20 cellular contexts compared by ENCODE assay signal in the genomic region with DNA sequence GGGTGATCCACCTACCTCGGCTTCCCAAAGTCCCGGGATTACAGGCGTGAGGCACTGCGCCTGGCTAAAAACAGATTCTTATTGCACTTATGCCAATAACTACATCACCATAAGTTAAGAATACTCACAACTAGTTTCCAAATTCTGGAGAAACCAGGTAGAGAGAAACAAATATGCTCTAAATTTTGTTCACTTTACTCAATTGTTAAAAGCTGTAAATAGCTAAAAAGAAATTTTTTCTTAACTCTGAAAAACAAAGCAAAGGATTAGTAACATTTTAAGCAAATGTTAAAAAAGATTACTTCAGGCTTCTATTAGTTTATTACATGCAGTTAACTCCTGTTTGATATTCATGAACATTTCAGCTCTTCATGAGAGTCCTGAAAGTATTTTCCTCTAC. TPM values are rescaled to one million over a fixed set of nuclear protein-coding genes. Genes with fewer than 3 reads are reported as not detected.
A peak's percentile ranks its signal among the peaks of the same experiment; 100 is the strongest.
DNase-seq lines count a peak whose midpoint lies in the region; ATAC-seq, FAIRE-seq and TF ChIP-seq lines count a peak whose summit lies in the region.
"Had no signal": no experiment of that assay in that cellular context is flagged by ENCODE, and none has a peak within 500 bp of the region (broad histone marks: within the 10 kb centered on the region; RNA-seq: fewer than 3 reads in every experiment).

No MANE protein-coding gene starts in this region.

- H3K4me1 ChIP-seq in HEK293 (ENCODE audit: control insufficient read depth, insufficient read depth, low read length) (no peaks in the 10 kb centered on the region), K562 (replicated peaks in 1 of 2; ENCODE audit: control insufficient read depth in 2 of 2, insufficient read depth in 2 of 2, low read length in 2 of 2) (no peaks in the 10 kb centered on the region; a peak in 1 of 5 replicates), psoas muscle (no peaks in the 10 kb centered on the region)

- TF ChIP-seq EP300 in K562 (IDR thresholded peaks at IDR 0.05; ENCODE audit: low read length) = no peak

- intact Hi-C loops in K562 (cut with micrococcal nuclease) = no loop called here
- intact Hi-C loops in psoas muscle (cut with DNase I) = no loop called here

- H3K79me2 ChIP-seq in K562 (ENCODE audit: control insufficient read depth, insufficient read depth, low read length) = no peaks in the 10 kb centered on the region

- H4K20me1 ChIP-seq in K562 (replicated peaks; ENCODE audit: control insufficient read depth, insufficient read depth, low read length) = no peaks in the 10 kb centered on the region

- CTCF ChIA-PET in HEK293 (lab: Yijun Ruan, JAX) (no interaction called here), K562 (lab: Yijun Ruan, JAX; ENCODE audit: low intra/inter-chr PET ratio) (no interaction called here)

- H3K9ac ChIP-seq in K562 (ENCODE audit: insufficient read depth in 1 of 2, low read depth in 2 of 2, low read length in 2 of 2) = no peak overlapping the region

- no peak overlapping the region for H3K4me2 ChIP-seq in K562 (ENCODE audit: insufficient read depth, low read length)
- H3K4me2 ChIP-seq: GM23338 had no signal

- no peaks in the 10 kb centered on the region for H3K36me3 ChIP-seq in HEK293 (ENCODE audit: control insufficient read depth in 2 of 2, insufficient read depth in 1 of 2, low read length in 2 of 2)
- H3K36me3 ChIP-seq in K562 (ENCODE audit: control insufficient read depth, insufficient read depth, low read length) = no peaks in the 10 kb centered on the region
- H3K36me3 ChIP-seq in psoas muscle (ENCODE audit: insufficient read depth in 1 of 2, low read depth in 1 of 2) = no peaks in the 10 kb centered on the region

- H3K27me3 ChIP-seq in K562 (ENCODE audit: control insufficient read depth in 2 of 2, insufficient read depth in 2 of 2, low read length in 2 of 2) = no peaks in the 10 kb centered on the region
- H3K27me3 ChIP-seq in psoas muscle (ENCODE audit: insufficient read depth in 3 of 3, low read length in 2 of 3) = no peaks in the 10 kb centered on the region

- POLR2A ChIA-PET in HEK293 (lab: Yijun Ruan, JAX) = no interaction called here
- POLR2A ChIA-PET in K562 (lab: Yijun Ruan, JAX) = interaction anchor here (2.4 kb wide), 1 partner anchor 11 kb away, joined by 13 read pairs; no protein-coding TSS in a partner anchor

- TF ChIP-seq CTCF in HEK293 (tag by site-specific recombination; IDR thresholded peaks at IDR 0.05) = no peak
- TF ChIP-seq CTCF in K562 (IDR thresholded peaks at IDR 0.05 in 2 of 3, conservative IDR thresholded peaks at IDR 0.05 in 1 of 3; ENCODE audit: insufficient read depth in 2 of 3, low read depth in 1 of 3, low read length in 3 of 3) = no peak
- no peak for TF ChIP-seq CTCF in psoas muscle (IDR thresholded peaks at IDR 0.05)

- no peak overlapping the region for H3K27ac ChIP-seq in HEK293 (ENCODE audit: extremely low read depth, low read depth, low read length)
- no peak overlapping the region for H3K27ac ChIP-seq in K562 (ENCODE audit: extremely low read depth, low read depth, low read length)
- no peak overlapping the region for H3K27ac ChIP-seq in psoas muscle

- no TSS peak for BruUV-seq in K562 (replicated peaks; lab: Mats Ljungman, UMichigan)

- no peaks in the 10 kb centered on the region for H3K9me3 ChIP-seq in HEK293 (ENCODE audit: control insufficient read depth, insufficient read depth, low read depth, low read length)
- H3K9me3 ChIP-seq in K562 (replicated peaks; ENCODE audit: control insufficient read depth, insufficient read depth, low read depth, low read length) = no peaks in the 10 kb centered on the region; the same call in 1 of the 2 replicates
- H3K9me3 ChIP-seq in psoas muscle = no peaks in the 10 kb centered on the region

- TF ChIP-seq RAD21 in K562 (CRISPR knock-in tag; conservative IDR thresholded peaks at IDR 0.05 in 1 of 2, IDR thresholded peaks at IDR 0.05 in 1 of 2) = no peak

- in situ Hi-C loops in K562 (cut with MboI) = no loop called here

- ATAC-seq in K562 = no peak
- ATAC-seq in psoas muscle = no peak
- ATAC-seq: GM23338, HCT116 had no signal

- H3K4me3 ChIP-seq in HEK293 (ENCODE audit: low read depth, low read length) = no peak overlapping the region
- no peak overlapping the region for H3K4me3 ChIP-seq in K562
- no peak overlapping the region for H3K4me3 ChIP-seq in psoas muscle
- H3K4me3 ChIP-seq: GM23338 had no signal

- WGBS in K562 (ENCODE audit: insufficient coverage, low coverage, missing lambda C conversion rate) = 17% methylated on average over 4 of the region's 4 CpGs
- WGBS in psoas muscle, 3 donors = 88 to 92% (median 88%) methylated on average over 4 of the region's 4 CpGs

- no peak overlapping the region for H2AFZ ChIP-seq in K562 (ENCODE audit: low read depth, low read length)
- H2AFZ ChIP-seq: GM23338 had no signal

- peak; percentile 6 for DNase-seq in OCI-M1 (lab: John Stamatoyannopoulos, UW)
- no peak for DNase-seq in K562 (ENCODE audit: extremely low read depth in 1 of 4, low spot score in 3 of 4)
- DNase-seq in hypothalamus (lab: John Stamatoyannopoulos, UW) = no peak
- no peak for DNase-seq in psoas muscle
- no peak for DNase-seq in amniotic stem cell (lab: John Stamatoyannopoulos, UW)
- DNase-seq: C1 segment of cervical spinal cord; Calu3; CD4-positive, alpha-beta memory T cell; COR-L47; DMS79; EL; GF-D8; H9; HFFc6 had no signal

- peak; percentile 17 for FAIRE-seq in G401.6 (lab: Jason Lieb, UNC)
- no peak for FAIRE-seq in K562 (lab: Jason Lieb, UNC)
- FAIRE-seq: GM12891, GM18507 had no signal

- TF ChIP-seq POLR2A in K562 (conservative IDR thresholded peaks at IDR 0.05) = no peak

- H3K9me1 ChIP-seq in K562 (ENCODE audit: control insufficient read depth, insufficient read depth, low read length) = no peaks in the 10 kb centered on the region

TF ChIP-seq in HEK293, 187 proteins besides CTCF, POLR2A, EP300 and RAD21 (continues in another document):
- peak; percentile 45; the same call in 1 of the 2 replicates for TF ChIP-seq ZNF184 (tag by site-specific recombination; IDR thresholded peaks at IDR 0.05)
- TF ChIP-seq OSR2 (tag by site-specific recombination; IDR thresholded peaks at IDR 0.05) = no peak
- TF ChIP-seq, protein P1, sequence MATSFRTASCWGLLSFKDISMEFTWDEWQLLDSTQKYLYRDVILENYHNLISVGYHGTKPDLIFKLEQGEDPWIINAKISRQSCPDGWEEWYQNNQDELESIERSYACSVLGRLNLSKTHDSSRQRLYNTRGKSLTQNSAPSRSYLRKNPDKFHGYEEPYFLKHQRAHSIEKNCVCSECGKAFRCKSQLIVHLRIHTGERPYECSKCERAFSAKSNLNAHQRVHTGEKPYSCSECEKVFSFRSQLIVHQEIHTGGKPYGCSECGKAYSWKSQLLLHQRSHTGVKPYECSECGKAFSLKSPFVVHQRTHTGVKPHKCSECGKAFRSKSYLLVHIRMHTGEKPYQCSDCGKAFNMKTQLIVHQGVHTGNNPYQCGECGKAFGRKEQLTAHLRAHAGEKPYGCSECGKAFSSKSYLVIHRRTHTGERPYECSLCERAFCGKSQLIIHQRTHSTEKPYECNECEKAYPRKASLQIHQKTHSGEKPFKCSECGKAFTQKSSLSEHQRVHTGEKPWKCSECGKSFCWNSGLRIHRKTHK (tag by site-specific recombination; IDR thresholded peaks at IDR 0.05) = peak; percentile 55
- TF ChIP-seq ZNF112 (tag by site-specific recombination; IDR thresholded peaks at IDR 0.05) = peak; percentile 69; the same call in 1 of the 2 replicates
- peak; percentile 74 for TF ChIP-seq ZNF529 (tag by site-specific recombination; IDR thresholded peaks at IDR 0.05; ENCODE audit: insufficient replicate concordance)
- no peak for TF ChIP-seq ZNF664 (tag by site-specific recombination; IDR thresholded peaks at IDR 0.05)

TF ChIP-seq in K562, 482 proteins besides CTCF, POLR2A, EP300 and RAD21 (continues in another document):
- TF ChIP-seq HIVEP1 (CRISPR knock-in tag; IDR thresholded peaks at IDR 0.05) (no peak), RBM34 (IDR thresholded peaks at IDR 0.05; ENCODE audit: borderline replicate concordance, insufficient read depth, low read length) (no peak), CBX5 (IDR thresholded peaks at IDR 0.05; ENCODE audit: borderline replicate concordance, low read depth) (0 out of 2 replicates have a peak, but pooled peaks have one; percentile 45)

RNA-seq across cellular contexts. Expression of gene ZMIZ2, which starts 28.3 kb away (rescaled TPM):
- 88.7 and 221 TPM in 2 replicates for total RNA-seq in K562 (2011; cell fraction: chromatin; rRNA removed; ENCODE audit: low replicate concordance)
- 115 and 124 TPM in 2 replicates for total RNA-seq in K562 (2011; cell fraction: nucleolus; rRNA removed)
- total RNA-seq in K562 (2011; cell fraction: nucleoplasm; rRNA removed) = 100 and 113 TPM in 2 replicates
- 4.5 and 8.0 TPM in 2 replicates for total RNA-seq in K562 (2014; rRNA removed)
- total RNA-seq in K562 (2014; rRNA removed; fragmentation: Illumina TruSeq; extraction: Trizol) = 2.6 and 4.3 TPM in 2 replicates
- total RNA-seq in K562 (2015; rRNA removed; fragmentation: Illumina TruSeq; extraction: Trizol) = 4.9 and 5.9 TPM in 2 replicates
- total RNA-seq in K562 (2021) = 34.7 and 40.3 TPM in 2 replicates
- 5.2 and 12.7 TPM in 2 replicates for polyA plus RNA-seq in K562 (2011; rRNA removed)
- polyA plus RNA-seq in K562 (2011; cell fraction: cytosol; rRNA removed) = 3.5 and 5.4 TPM in 2 replicates
- polyA plus RNA-seq in K562 (2011; cell fraction: nucleus; rRNA removed) = 93.5 and 148 TPM in 2 replicates
- polyA plus RNA-seq in K562 (2012) = 39.3 and 55.6 TPM in 2 replicates
- 15.5 and 22.3 TPM in 2 replicates for polyA plus RNA-seq in K562 (2014; fragmentation: Illumina TruSeq; extraction: Trizol)
- under 1 TPM; 0.13 to 0.18 TPM for polyA plus RNA-seq in K562 (2014; fragmentation: Nextera tagmentation; extraction: Ambion mirVana)
- polyA plus RNA-seq in K562 (2014; rRNA removed) = 19.1 and 20.0 TPM in 2 replicates
- 7.6 and 8.2 TPM in 2 replicates for polyA minus RNA-seq in K562 (2011; rRNA and poly(A)+ RNA removed)
- polyA minus RNA-seq in K562 (2011; cell fraction: cytosol; rRNA and poly(A)+ RNA removed) = 9.3 and 11.0 TPM in 2 replicates
- polyA minus RNA-seq in K562 (2011; cell fraction: nucleus; rRNA and poly(A)+ RNA removed) = 36.5 and 37.0 TPM in 2 replicates
- 10 to 100 TPM; 25.0 to 32.9 (median 28.6) TPM for total RNA-seq in psoas muscle
- polyA plus RNA-seq in psoas muscle = 10 to 100 TPM; 11.7 to 16.0 (median 15.3) TPM
